ENCODE assay signal across 1 cellular context in the genomic region with DNA sequence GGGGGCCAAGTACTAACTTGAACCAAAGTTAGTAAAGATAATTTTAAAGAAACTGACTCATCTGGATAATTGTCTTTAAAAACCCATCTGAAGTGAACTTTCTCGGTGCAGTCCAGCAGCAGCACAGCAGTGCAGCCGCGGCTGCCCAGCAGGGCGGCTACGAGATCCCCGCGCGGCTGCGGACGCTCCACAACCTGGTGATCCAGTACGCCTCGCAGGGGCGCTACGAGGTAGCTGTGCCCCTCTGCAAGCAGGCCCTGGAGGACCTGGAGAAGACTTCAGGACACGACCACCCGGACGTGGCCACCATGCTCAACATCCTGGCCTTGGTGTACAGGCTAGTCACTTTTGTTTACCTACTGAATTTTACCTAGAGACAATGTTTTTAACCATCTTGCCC.
A peak's percentile ranks its signal among the peaks of the same experiment; 100 is the strongest.
TF ChIP-seq lines count a peak whose summit lies in the region.

No MANE protein-coding gene starts in this region.

TF ChIP-seq in HepG2, 621 proteins besides CTCF, POLR2A, EP300 and RAD21:
- TF ChIP-seq ZNF574 (CRISPR knock-in tag; IDR thresholded peaks at IDR 0.05) (no peak), AGO2 (optimal IDR thresholded peaks at IDR 0.05; ENCODE audit: low read depth, low read length) (peak; percentile 47), ZNF343 (CRISPR knock-in tag; IDR thresholded peaks at IDR 0.05) (no peak)
- TF ChIP-seq, protein P1, sequence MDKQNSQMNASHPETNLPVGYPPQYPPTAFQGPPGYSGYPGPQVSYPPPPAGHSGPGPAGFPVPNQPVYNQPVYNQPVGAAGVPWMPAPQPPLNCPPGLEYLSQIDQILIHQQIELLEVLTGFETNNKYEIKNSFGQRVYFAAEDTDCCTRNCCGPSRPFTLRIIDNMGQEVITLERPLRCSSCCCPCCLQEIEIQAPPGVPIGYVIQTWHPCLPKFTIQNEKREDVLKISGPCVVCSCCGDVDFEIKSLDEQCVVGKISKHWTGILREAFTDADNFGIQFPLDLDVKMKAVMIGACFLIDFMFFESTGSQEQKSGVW (CRISPR knock-in tag; IDR thresholded peaks at IDR 0.05; ENCODE audit: borderline replicate concordance): no peak
TF ChIP-seq in HepG2: peak in this region for 1.
